24 cellular contexts compared by ENCODE assay signal in genomic region chr7:31517513-31517912, GRCh38. TPM values are rescaled to one million over a fixed set of nuclear protein-coding genes. Genes with fewer than 3 reads are reported as not detected.
"Had no signal": no experiment of that assay in that cellular context is flagged by ENCODE, and none has a peak within 500 bp of the region (broad histone marks: within the 10 kb centered on the region; RNA-seq: fewer than 3 reads in every experiment).

No MANE protein-coding gene starts in this region.

- FAIRE-seq: HepG2, RCC 7860 had no signal

- H3K27ac ChIP-seq: SJCRH30 had no signal

- ATAC-seq: HepG2 had no signal

- H3K4me1 ChIP-seq: SJCRH30 had no signal

- H3K27me3 ChIP-seq: MG63 had no signal

- H3K36me3 ChIP-seq: MG63, SJCRH30 had no signal

- H3K4me3 ChIP-seq: MG63, SJCRH30 had no signal

- DNase-seq: IMR-90, Karpas-422, KG1, MG63, NCI-H1092, NCI-H1105 treated with DMSO at 0.1 percent for 48 hours, NCI-H1417 treated with DMSO at 0.1 percent for 48 hours, NCI-H146, NCI-H1694 treated with DMSO at 0.1 percent for 48 hours, NCI-H1930, NCI-H2081, NCI-H2107, NCI-H226, NCI-H446, NCI-H510A, NCI-H524 treated with DMSO at 0.1 percent for 48 hours, NCI-H69, NCI-H774, RPMI8226, SHP77 treated with DMSO at 0.1 percent for 48 hours, SJCRH30 had no signal

- H3K9me3 ChIP-seq: MG63, SJCRH30 had no signal

RNA-seq across cellular contexts. Expression of gene ITPRID1, which starts 3.6 kb away (rescaled TPM):
- total RNA-seq: HepG2, HT1080, IMR-90, SJCRH30 had no signal
- polyA plus RNA-seq: HepG2, IMR-90 had no signal
